In the genomic region with DNA sequence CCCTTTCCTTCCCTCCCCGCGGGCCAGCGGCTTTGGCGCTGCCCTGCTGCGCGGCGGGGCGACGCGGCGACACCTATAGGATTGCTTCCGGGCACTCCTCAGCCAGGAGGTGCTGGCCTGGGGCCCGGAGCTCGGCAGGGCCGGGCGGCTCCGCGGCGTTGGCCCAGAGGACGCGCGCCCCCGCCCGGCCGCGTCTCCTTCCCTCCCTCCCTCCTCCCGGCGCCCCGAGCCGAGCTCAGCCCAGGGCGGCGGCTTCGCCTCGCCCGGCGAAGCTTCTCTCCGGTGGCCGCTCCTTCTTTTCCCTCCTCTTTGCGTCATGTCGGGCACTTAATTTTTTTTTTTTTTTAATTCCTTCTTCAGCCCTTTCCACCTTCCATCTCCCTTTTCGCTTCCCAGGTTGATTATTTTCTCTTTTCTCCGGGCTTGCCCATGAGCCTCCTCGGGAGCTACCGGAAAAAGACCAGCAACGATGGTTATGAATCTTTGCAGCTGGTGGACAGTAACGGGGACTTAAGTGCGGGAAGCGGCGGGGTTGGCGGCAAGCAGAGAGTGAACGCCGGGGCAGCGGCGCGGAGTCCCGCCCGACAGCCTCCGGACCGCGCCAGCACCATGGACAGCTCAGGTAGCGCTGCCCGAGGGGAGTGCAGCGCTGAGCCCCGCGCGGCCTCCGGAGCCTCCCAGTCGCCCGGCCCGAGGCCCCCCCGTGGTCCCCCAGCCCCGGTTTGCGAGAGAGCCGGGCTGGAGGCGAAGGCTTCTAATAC, we compare ENCODE assay signal across 8 cellular contexts. TPM values are rescaled to one million over a fixed set of nuclear protein-coding genes. Genes with fewer than 3 reads are reported as not detected.
DNase-seq lines count a peak whose midpoint lies in the region; ATAC-seq lines count a peak whose summit lies in the region.

A gene (plus strand): TSS at position 227 of the 761 bp plus-strand sequence. CDS start 203 bp downstream, at position 430.

- no peaks in the 10 kb centered on the region for H3K79me1 ChIP-seq in mesenchymal stem cell (replicated peaks; ENCODE audit: low read length, poor library complexity, severe bottlenecking)

- peaks cover 6% of the 10 kb centered on the region for H3K4me1 ChIP-seq in mesenchymal stem cell (ENCODE audit: control insufficient read depth, insufficient read depth, low read depth, low read length)

- no peaks in the 10 kb centered on the region for H3K9me3 ChIP-seq in mesenchymal stem cell (ENCODE audit: control insufficient read depth, low read length)

- H4K8ac ChIP-seq in mesenchymal stem cell (ENCODE audit: low read length) = no peak within 1 kb of the TSS

- H3K36me3 ChIP-seq in mesenchymal stem cell (ENCODE audit: control insufficient read depth in 1 of 2, insufficient read depth in 2 of 2, low read depth in 1 of 2, low read length in 2 of 2) = no peaks in the 10 kb centered on the region

- no peak within 1 kb of the TSS for H3K27ac ChIP-seq in mesenchymal stem cell (ENCODE audit: low read length, poor library complexity, severe bottlenecking)

- H2BK12ac ChIP-seq in mesenchymal stem cell (ENCODE audit: low read length in 2 of 2) = no peak within 1 kb of the TSS

- H2BK5ac ChIP-seq in mesenchymal stem cell (ENCODE audit: low read depth, low read length, poor library complexity, severe bottlenecking) = no peak within 1 kb of the TSS

- H3K4me2 ChIP-seq in mesenchymal stem cell (ENCODE audit: low read length, poor library complexity, severe bottlenecking) = peak within 1 kb of the TSS; percentile 79

- no peak within 1 kb of the TSS for H2BK15ac ChIP-seq in mesenchymal stem cell (ENCODE audit: low read depth, poor library complexity, severe bottlenecking)

- no peak within 1 kb of the TSS for H4K91ac ChIP-seq in mesenchymal stem cell (ENCODE audit: low read length)

- H3K9ac ChIP-seq in mesenchymal stem cell (ENCODE audit: low read length) = no peak within 1 kb of the TSS

- no peak within 1 kb of the TSS for H3K23ac ChIP-seq in mesenchymal stem cell (ENCODE audit: low read length in 2 of 2)

- H3K18ac ChIP-seq in mesenchymal stem cell (ENCODE audit: low read depth in 1 of 2, low read length in 2 of 2) = no peak within 1 kb of the TSS

- H3K4ac ChIP-seq in mesenchymal stem cell (ENCODE audit: low read depth in 1 of 2, low read length in 2 of 2) = no peak within 1 kb of the TSS

- peaks cover 0 to 40% of the 10 kb centered on the region in 2 experiments for H3K27me3 ChIP-seq in mesenchymal stem cell (ENCODE audit: control insufficient read depth in 1 of 2, insufficient read depth in 1 of 2, low read length in 2 of 2)

- DNase-seq in COR-L47 (lab: John Stamatoyannopoulos, UW) = peak; percentile 87
- DNase-seq in NCI-H748 treated with DMSO at 0.1 percent for 48 hours (lab: John Stamatoyannopoulos, UW) = peak; percentile 77
- peak; percentile 15 for DNase-seq in activated T-cell treated with anti-CD3 and anti-CD28 coated beads for 24 hours (ENCODE audit: low read depth)
- DNase-seq in epidermal melanocyte (ENCODE audit: insufficient read length, low spot score) = peak; percentile 51
- DNase-seq in mesenchymal stem cell = peak; percentile 81
- DNase-seq in stimulated activated CD8-positive, alpha-beta memory T cell treated with anti-CD3 and anti-CD28 coated beads, Interleukin-15, amount 100 ng/mL, for 24 hours (ENCODE audit: low read depth) = peak; percentile 13

- no peak within 1 kb of the TSS for H2AFZ ChIP-seq in mesenchymal stem cell (ENCODE audit: low read depth, low read length)

- peak within 1 kb of the TSS; percentile 58 to 74 for H3K4me3 ChIP-seq in mesenchymal stem cell (ENCODE audit: insufficient read depth in 1 of 2, low read depth in 1 of 2, low read length in 2 of 2)

- H2BK120ac ChIP-seq in mesenchymal stem cell (ENCODE audit: low read depth, low read length) = no peak within 1 kb of the TSS

- no peak within 1 kb of the TSS for H2AK5ac ChIP-seq in mesenchymal stem cell (ENCODE audit: low read length, severe bottlenecking)

- peak; percentile 50 for ATAC-seq in HG03108 (IDR thresholded peaks at IDR 0.05; ENCODE audit: unreplicated experiment)
- no peak for ATAC-seq in GM18907 (IDR thresholded peaks at IDR 0.05; ENCODE audit: unreplicated experiment)

- under 1% methylated on average over 61 of the region's 75 CpGs for WGBS in mesenchymal stem cell

- no peak within 1 kb of the TSS for H3K14ac ChIP-seq in mesenchymal stem cell (ENCODE audit: low read length in 2 of 2)

RNA-seq across cellular contexts. Expression of the gene that starts here (rescaled TPM):
- polyA plus RNA-seq in mesenchymal stem cell (2013, experiment 1 of 2) = 5.3 TPM
- 4.3 TPM for polyA plus RNA-seq in mesenchymal stem cell (2013, experiment 2 of 2)

Comparison
In these comparisons a context has a peak if more than half of its experiments do, and no peak if none do; other contexts are left out.
1. DNase-seq: peak in every context shown above with its lines; median percentile 87 in COR-L47; 81 in mesenchymal stem cell; 77 in NCI-H748 treated with DMSO at 0.1 percent for 48 hours; 51 in epidermal melanocyte; 15 in activated T-cell treated with anti-CD3 and anti-CD28 coated beads for 24 hours; 13 in stimulated activated CD8-positive, alpha-beta memory T cell treated with anti-CD3 and anti-CD28 coated beads, Interleukin-15, amount 100 ng/mL, for 24 hours.